17 cellular contexts compared by ENCODE assay signal in genomic region chr3:106683931-106684330, GRCh38.
DNase-seq lines count a peak whose midpoint lies in the region; ATAC-seq and TF ChIP-seq lines count a peak whose summit lies in the region.
"Had no signal": no experiment of that assay in that cellular context is flagged by ENCODE, and none has a peak within 500 bp of the region (broad histone marks: within the 10 kb centered on the region; RNA-seq: fewer than 3 reads in every experiment).

No MANE protein-coding gene starts in this region.

- no peaks in the 10 kb centered on the region for H3K36me3 ChIP-seq in CD4-positive, alpha-beta memory T cell (ENCODE audit: insufficient read depth, low read length)

- no peaks in the 10 kb centered on the region for H3K9me3 ChIP-seq in CD4-positive, alpha-beta memory T cell (ENCODE audit: control insufficient read depth in 1 of 2, low read length in 2 of 2)
- H3K9me3 ChIP-seq: Caco-2 had no signal

- no peaks in the 10 kb centered on the region for H3K27me3 ChIP-seq in CD4-positive, alpha-beta memory T cell (ENCODE audit: insufficient read depth, low read length)

- H3K4me3 Mint-ChIP-seq in CD4-positive, alpha-beta memory T cell = no peak overlapping the region
- H3K4me3 Mint-ChIP-seq: B cell; CD4-positive, CD25-positive, alpha-beta regulatory T cell had no signal

- peaks cover 0 to 8% of the 10 kb centered on the region in 2 donors for H3K27me3 Mint-ChIP-seq in CD4-positive, alpha-beta memory T cell
- H3K27me3 Mint-ChIP-seq: B cell had no signal

- H3K4me3 ChIP-seq in epithelial cell of esophagus (ENCODE audit: low read length) = no peak overlapping the region
- no peak overlapping the region for H3K4me3 ChIP-seq in CD4-positive, alpha-beta memory T cell (ENCODE audit: low read length in 2 of 2)

- H3K27ac Mint-ChIP-seq in CD4-positive, alpha-beta memory T cell = no peak overlapping the region
- H3K27ac Mint-ChIP-seq: B cell; CD4-positive, CD25-positive, alpha-beta regulatory T cell had no signal

- peaks cover 0 to 2% (median 0%) of the 10 kb centered on the region in 8 donors for H3K9me3 Mint-ChIP-seq in CD4-positive, alpha-beta memory T cell

- TF ChIP-seq CTCF in epithelial cell of esophagus (IDR thresholded peaks at IDR 0.05; ENCODE audit: insufficient read depth, low read depth, low read length, missing control alignments) = no peak

- no peaks in the 10 kb centered on the region for H3K36me3 Mint-ChIP-seq in CD4-positive, alpha-beta memory T cell
- H3K36me3 Mint-ChIP-seq: CD4-positive, CD25-positive, alpha-beta regulatory T cell had no signal

- no peak for ATAC-seq in HG03469 (IDR thresholded peaks at IDR 0.05; ENCODE audit: unreplicated experiment)

- no peak overlapping the region for H3K27ac ChIP-seq in CD4-positive, alpha-beta memory T cell (ENCODE audit: low read depth, low read length)

- no peaks in the 10 kb centered on the region for H3K4me1 Mint-ChIP-seq in CD4-positive, alpha-beta memory T cell
- H3K4me1 Mint-ChIP-seq: B cell; CD4-positive, CD25-positive, alpha-beta regulatory T cell had no signal

- CTCF ChIA-PET in CD4-positive, alpha-beta memory T cell (lab: Charles Lee; ENCODE audit: partially characterized antibody) = no interaction called here

- H3K4me1 ChIP-seq in CD4-positive, alpha-beta memory T cell (ENCODE audit: insufficient read depth, low read length) = no peaks in the 10 kb centered on the region
- H3K4me1 ChIP-seq: Caco-2 had no signal

- intact Hi-C loops in CD4-positive, alpha-beta memory T cell (cut with micrococcal nuclease) = no loop called here

- POLR2A ChIA-PET in CD4-positive, alpha-beta memory T cell (lab: Charles Lee; ENCODE audit: partially characterized antibody) = no interaction called here

- DNase-seq in HCEC 1CT (peak; percentile 1), M059J (ENCODE audit: low read depth) (peak; percentile 45), epithelial cell of esophagus (ENCODE audit: low read depth) (peak; percentile 80), renal cortical epithelial cell (ENCODE audit: low read depth) (peak; percentile 25), Ammon's horn (ENCODE audit: low spot score) (no peak)
- no peak for DNase-seq in CD4-positive, alpha-beta memory T cell
- DNase-seq: Caco-2; CD4-positive, CD25-positive, alpha-beta regulatory T cell; IMR-90; Karpas-422; NCI-H1105; NCI-H1694 treated with DMSO at 0.1 percent for 48 hours; NCI-H510A; NCI-H774; SIG-M5 had no signal

Comparison
In these comparisons a context has a peak if more than half of its experiments do, and no peak if none do; other contexts are left out.
1. DNase-seq: peak in HCEC 1CT (single experiment), M059J (single experiment), epithelial cell of esophagus (single experiment) and renal cortical epithelial cell (single experiment); none in Ammon's horn (single experiment) and CD4-positive, alpha-beta memory T cell (0 of 5).